ENCODE assay signal across 19 cellular contexts in the genomic region with DNA sequence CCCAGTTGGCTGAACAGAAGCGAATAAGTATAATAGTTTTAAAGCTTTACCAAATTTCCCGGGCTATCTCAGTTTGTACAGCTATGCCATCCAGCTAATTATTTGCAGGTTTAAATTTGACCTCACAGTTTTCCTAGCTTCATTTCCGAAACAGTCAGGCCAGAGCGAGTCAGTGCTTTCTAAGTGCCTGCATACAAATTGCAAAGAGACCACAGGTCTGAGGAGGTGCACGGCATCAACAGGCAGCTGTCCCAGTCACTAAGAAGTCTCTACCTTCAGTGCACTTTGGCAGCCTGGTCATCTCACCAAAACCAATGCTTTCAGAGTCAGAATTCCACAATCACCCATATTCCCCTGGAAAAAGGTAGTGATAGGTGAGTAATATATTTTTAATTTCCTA. TPM values are rescaled to one million over a fixed set of nuclear protein-coding genes. Genes with fewer than 3 reads are reported as not detected.
DNase-seq lines count a peak whose midpoint lies in the region; FAIRE-seq and TF ChIP-seq lines count a peak whose summit lies in the region.
"Had no signal": no experiment of that assay in that cellular context is flagged by ENCODE, and none has a peak within 500 bp of the region (broad histone marks: within the 10 kb centered on the region; RNA-seq: fewer than 3 reads in every experiment).

No MANE protein-coding gene starts in this region.

- H3K36me3 Mint-ChIP-seq in mesothelial cell of epicardium (peaks cover 5% of the 10 kb centered on the region), progenitor cell of endocrine pancreas (ENCODE audit: insufficient read depth) (peaks cover 15% of the 10 kb centered on the region)
- H3K36me3 Mint-ChIP-seq: CD4-positive, CD25-positive, alpha-beta regulatory T cell; CD8-positive, alpha-beta memory T cell; IgD-negative memory B cell had no signal

- H3K4me1 ChIP-seq in esophagus muscularis mucosa (peaks cover 0 to 20% (median 17%) of the 10 kb centered on the region in 4 donors), ascending aorta (no peaks in the 10 kb centered on the region)
- H3K4me1 ChIP-seq: BE2C, HAP-1 had no signal

- H3K4me1 Mint-ChIP-seq in mesothelial cell of epicardium (peaks cover 68% of the 10 kb centered on the region), progenitor cell of endocrine pancreas (ENCODE audit: low read depth) (peaks cover 81% of the 10 kb centered on the region)
- H3K4me1 Mint-ChIP-seq: CD4-positive, CD25-positive, alpha-beta regulatory T cell; CD8-positive, alpha-beta memory T cell; IgD-negative memory B cell had no signal

- no peaks in the 10 kb centered on the region for H3K27me3 Mint-ChIP-seq in mesothelial cell of epicardium (ENCODE audit: low read depth)
- H3K27me3 Mint-ChIP-seq in progenitor cell of endocrine pancreas, result no peaks in the 10 kb centered on the region
- H3K27me3 Mint-ChIP-seq: CD4-positive, CD25-positive, alpha-beta regulatory T cell had no signal

- H3K9me3 Mint-ChIP-seq in mesothelial cell of epicardium (no peaks in the 10 kb centered on the region), progenitor cell of endocrine pancreas (ENCODE audit: low read depth) (no peaks in the 10 kb centered on the region)

- no peak overlapping the region for H3K27ac ChIP-seq in esophagus muscularis mucosa (replicated peaks in 1 of 4)
- H3K27ac ChIP-seq in ascending aorta, result no peak overlapping the region
- H3K27ac ChIP-seq: GM23248 had no signal

- no peak for TF ChIP-seq POLR2A in esophagus muscularis mucosa (IDR thresholded peaks at IDR 0.05; ENCODE audit: low read depth)

- peaks cover 0 to 7% (median 0%) of the 10 kb centered on the region in 4 donors for H3K27me3 ChIP-seq in esophagus muscularis mucosa
- no peaks in the 10 kb centered on the region for H3K27me3 ChIP-seq in ascending aorta
- H3K27me3 ChIP-seq: BE2C had no signal

- TF ChIP-seq CTCF in esophagus muscularis mucosa (IDR thresholded peaks at IDR 0.05) (no peak), mesothelial cell of epicardium (IDR thresholded peaks at IDR 0.05; ENCODE audit: unreplicated experiment) (no peak), progenitor cell of endocrine pancreas (IDR thresholded peaks at IDR 0.05; ENCODE audit: unreplicated experiment) (no peak), D721Med (IDR thresholded peaks at IDR 0.05; ENCODE audit: insufficient read depth, missing control alignments) (no peak), GM20000 (IDR thresholded peaks at IDR 0.05; ENCODE audit: extremely low read depth, missing control alignments) (no peak), ascending aorta (IDR thresholded peaks at IDR 0.05) (no peak)

- H3K36me3 ChIP-seq in esophagus muscularis mucosa (no peaks in the 10 kb centered on the region), ascending aorta (no peaks in the 10 kb centered on the region)
- H3K36me3 ChIP-seq: BE2C, HAP-1 had no signal

- peaks cover 0 to 4% (median 2%) of the 10 kb centered on the region in 4 donors for H3K9me3 ChIP-seq in esophagus muscularis mucosa
- H3K9me3 ChIP-seq in ascending aorta, result no peaks in the 10 kb centered on the region
- H3K9me3 ChIP-seq: BE2C, HAP-1 had no signal

- intact Hi-C loops in esophagus muscularis mucosa (cut with DNase I) (no loop called here), ascending aorta (cut with DNase I) (loop anchor here (10.0 kb wide), 1 partner anchor 49 kb away; a partner anchor contains a TSS)

- H3K4me3 Mint-ChIP-seq in mesothelial cell of epicardium, result no peak overlapping the region
- H3K4me3 Mint-ChIP-seq in progenitor cell of endocrine pancreas (ENCODE audit: low read depth), result no peak overlapping the region
- H3K4me3 Mint-ChIP-seq: CD4-positive, CD25-positive, alpha-beta regulatory T cell; CD8-positive, alpha-beta memory T cell; IgD-negative memory B cell had no signal

- H3K27ac Mint-ChIP-seq in mesothelial cell of epicardium, result peak overlapping the region; percentile 45
- peak overlapping the region; percentile 87 for H3K27ac Mint-ChIP-seq in progenitor cell of endocrine pancreas
- H3K27ac Mint-ChIP-seq: CD4-positive, CD25-positive, alpha-beta regulatory T cell; CD8-positive, alpha-beta memory T cell; IgD-negative memory B cell had no signal

- peak; percentile 47 for DNase-seq in esophagus muscularis mucosa (ENCODE audit: extremely low spot score)
- no peak for DNase-seq in mesothelial cell of epicardium (ENCODE audit: low spot score in 2 of 2, unreplicated experiment in 2 of 2)
- DNase-seq in progenitor cell of endocrine pancreas (ENCODE audit: low spot score, unreplicated experiment), result no peak
- no peak for DNase-seq in D721Med (ENCODE audit: insufficient read length, low spot score)
- DNase-seq in GM20000 (ENCODE audit: low spot score), result no peak
- no peak for DNase-seq in ascending aorta (ENCODE audit: low spot score in 2 of 2)
- DNase-seq: ACHN; BE2C; C1 segment of cervical spinal cord; CD4-positive, CD25-positive, alpha-beta regulatory T cell; CD8-positive, alpha-beta memory T cell; DMS79 treated with DMSO at 0.1 percent for 48 hours; GF-D8; GM23248 had no signal

- TF ChIP-seq EP300 in esophagus muscularis mucosa (IDR thresholded peaks at IDR 0.05), result no peak

- no peak overlapping the region for H3K4me3 ChIP-seq in esophagus muscularis mucosa
- no peak overlapping the region for H3K4me3 ChIP-seq in ascending aorta
- H3K4me3 ChIP-seq: GM12878, GM23248, HAP-1 had no signal

- no peak for FAIRE-seq in D721Med (lab: Jason Lieb, UNC)
- FAIRE-seq: A204.1, GM12878, HepG2 had no signal

- 90% methylated on average over 5 of the region's 5 CpGs for WGBS in esophagus muscularis mucosa

RNA-seq across cellular contexts. Expression of a gene that starts 51.9 kb away (rescaled TPM):
- total RNA-seq in esophagus muscularis mucosa, result under 1 TPM; 0.17 to 0.69 (median 0.37) TPM
- 91.4 to 99.8 TPM (median 93.7 TPM) in 3 replicates for total RNA-seq in mesothelial cell of epicardium
- total RNA-seq in progenitor cell of endocrine pancreas, result 257 and 299 TPM in 2 replicates
- total RNA-seq in ascending aorta, result not detected
- total RNA-seq: CD4-positive, CD25-positive, alpha-beta regulatory T cell; CD8-positive, alpha-beta memory T cell had no signal

Comparison
In these comparisons a context has a peak if more than half of its experiments do, and no peak if none do; other contexts are left out.
1. RNA of a gene that starts 51.9 kb away (total RNA-seq): 257 to 299 TPM in progenitor cell of endocrine pancreas and 91.4 to 99.8 TPM in mesothelial cell of epicardium; 0.17 to 0.69 TPM in esophagus muscularis mucosa and not detected in ascending aorta (single experiment); every median in the first group is over 10 times any median in the second.